ENCODE assay signal across 16 cellular contexts in genomic region chr17:77258638-77259037, GRCh38.
DNase-seq lines count a peak whose midpoint lies in the region; ATAC-seq, FAIRE-seq and TF ChIP-seq lines count a peak whose summit lies in the region.
"Had no signal": no experiment of that assay in that cellular context is flagged by ENCODE, and none has a peak within 500 bp of the region (broad histone marks: within the 10 kb centered on the region; RNA-seq: fewer than 3 reads in every experiment).

No MANE protein-coding gene starts in this region.

- H3K14ac ChIP-seq in neuronal stem cell (ENCODE audit: low read length) = no peak overlapping the region

- H3K4me2 ChIP-seq in K562 (ENCODE audit: insufficient read depth, low read length) (no peak overlapping the region), neuronal stem cell (ENCODE audit: insufficient read depth, low read length, poor library complexity, severe bottlenecking) (no peak overlapping the region)
- H3K4me2 ChIP-seq: BLaER1 treated with 17β-estradiol and CSF1 and Interleukin-3, amounts not matched to agents 10 nM and 100 nM had no signal

- H3K27me3 ChIP-seq in A673 (replicated peaks; ENCODE audit: insufficient read depth, low read depth, low read length, poor library complexity) (no peaks in the 10 kb centered on the region), K562 (ENCODE audit: control insufficient read depth in 2 of 2, insufficient read depth in 2 of 2, low read length in 2 of 2) (peaks cover 26 to 55% of the 10 kb centered on the region in 2 experiments), neuronal stem cell (ENCODE audit: control insufficient read depth in 3 of 3, insufficient read depth in 3 of 3, low read depth in 1 of 3, low read length in 3 of 3) (peaks cover 0 to 4% (median 0%) of the 10 kb centered on the region in 3 experiments), pancreas (no peaks in the 10 kb centered on the region)

- TF ChIP-seq CTCF in A673 (conservative IDR thresholded peaks at IDR 0.05; ENCODE audit: low read depth, low read length) (no peak), K562 (IDR thresholded peaks at IDR 0.05 in 2 of 3, conservative IDR thresholded peaks at IDR 0.05 in 1 of 3; ENCODE audit: insufficient read depth in 2 of 3, low read depth in 1 of 3, low read length in 3 of 3) (peak; percentile 15 to 23 (median 22); a peak in 3 of 6 replicates), pancreas (IDR thresholded peaks at IDR 0.05) (no peak)

- peak; percentile 81 for FAIRE-seq in K562 (lab: Jason Lieb, UNC)
- FAIRE-seq in pancreas (lab: Jason Lieb, UNC) = no peak
- FAIRE-seq: H54 had no signal

- DNase-seq in A673 (ENCODE audit: low spot score) (peak; percentile 35), NCI-H82 (lab: John Stamatoyannopoulos, UW) (peak; percentile 96), K562 (ENCODE audit: extremely low read depth in 1 of 4, low spot score in 3 of 4) (no peak), neuronal stem cell (ENCODE audit: low spot score) (no peak), pancreas (no peak), NCI-H2171 treated with DMSO at 0.1 percent for 48 hours (lab: John Stamatoyannopoulos, UW) (no peak)
- DNase-seq: 8988T; ACHN; CD4-positive, CD25-positive, alpha-beta regulatory T cell; DMS53; GF-D8 had no signal

- no peak overlapping the region for H2BK12ac ChIP-seq in neuronal stem cell (ENCODE audit: low read length)

- H3K27ac ChIP-seq in A673 (ENCODE audit: low read depth, low read length, poor library complexity, severe bottlenecking) = no peak overlapping the region
- H3K27ac ChIP-seq in K562 (ENCODE audit: extremely low read depth, low read depth, low read length) = no peak overlapping the region
- no peak overlapping the region for H3K27ac ChIP-seq in neuronal stem cell (replicated peaks; ENCODE audit: low read length)
- no peak overlapping the region for H3K27ac ChIP-seq in pancreas
- H3K27ac ChIP-seq: BLaER1 treated with 17β-estradiol and CSF1 and Interleukin-3, amounts not matched to agents 10 nM and 100 nM; HL-60 had no signal

- H3K23ac ChIP-seq in neuronal stem cell (ENCODE audit: low read depth, low read length, poor library complexity) = no peak overlapping the region

- no peak overlapping the region for H3K4me3 ChIP-seq in A673 (ENCODE audit: low read depth, low read length, poor library complexity, severe bottlenecking)
- no peak overlapping the region for H3K4me3 ChIP-seq in K562
- H3K4me3 ChIP-seq in neuronal stem cell (ENCODE audit: low read length in 2 of 2) = no peak overlapping the region
- H3K4me3 ChIP-seq in pancreas = no peak overlapping the region
- H3K4me3 ChIP-seq: BLaER1 treated with 17β-estradiol and CSF1 and Interleukin-3, amounts not matched to agents 10 nM and 100 nM had no signal

- CTCF ChIA-PET in A673 (lab: Charles Lee) (no interaction called here), K562 (lab: Yijun Ruan, JAX; ENCODE audit: low intra/inter-chr PET ratio) (no interaction called here)

- intact Hi-C loops in A673 (cut with micrococcal nuclease; ENCODE audit: unreplicated experiment) = no loop called here
- intact Hi-C loops in K562 (cut with micrococcal nuclease) = no loop called here
- intact Hi-C loops in pancreas (cut with DNase I) = no loop called here

- H3K79me1 ChIP-seq in neuronal stem cell (ENCODE audit: low read depth, low read length) = no peaks in the 10 kb centered on the region

- H3K9me1 ChIP-seq in K562 (ENCODE audit: control insufficient read depth, insufficient read depth, low read length) = no peaks in the 10 kb centered on the region

- TF ChIP-seq POLR2A in K562 (conservative IDR thresholded peaks at IDR 0.05) = no peak

- no peak overlapping the region for H3K9ac ChIP-seq in K562 (ENCODE audit: insufficient read depth in 1 of 2, low read depth in 2 of 2, low read length in 2 of 2)
- H3K9ac ChIP-seq in neuronal stem cell (ENCODE audit: low read depth, low read length, poor library complexity) = no peak overlapping the region
- H3K9ac ChIP-seq: BLaER1 treated with 17β-estradiol and CSF1 and Interleukin-3, amounts not matched to agents 10 nM and 100 nM had no signal

- TF ChIP-seq EP300 in K562 (IDR thresholded peaks at IDR 0.05; ENCODE audit: low read length) = no peak

- no peak overlapping the region for H2BK120ac ChIP-seq in neuronal stem cell (ENCODE audit: low read depth, low read length)

- no peaks in the 10 kb centered on the region for H3K9me3 ChIP-seq in A673 (ENCODE audit: low read depth, low read length, poor library complexity, severe bottlenecking)
- H3K9me3 ChIP-seq in K562 (replicated peaks; ENCODE audit: control insufficient read depth, insufficient read depth, low read depth, low read length) = no peaks in the 10 kb centered on the region
- H3K9me3 ChIP-seq in neuronal stem cell (replicated peaks in 1 of 2; ENCODE audit: control insufficient read depth in 2 of 2, insufficient read depth in 1 of 2, low read depth in 1 of 2, low read length in 2 of 2) = no peaks in the 10 kb centered on the region
- H3K9me3 ChIP-seq in pancreas = no peaks in the 10 kb centered on the region
- H3K9me3 ChIP-seq: BLaER1 treated with 17β-estradiol and CSF1 and Interleukin-3, amounts not matched to agents 10 nM and 100 nM had no signal

- H3K18ac ChIP-seq in neuronal stem cell (ENCODE audit: low read length) = peak overlapping the region; percentile 20

- H2AK5ac ChIP-seq in neuronal stem cell (ENCODE audit: low read depth, low read length) = no peak overlapping the region

- POLR2A ChIA-PET in A673 (lab: Charles Lee; ENCODE audit: low non-redundant PET) (no interaction called here), K562 (lab: Yijun Ruan, JAX) (interaction anchor here (1.0 kb wide), 1 partner anchor 10 kb away, joined by 3 read pairs; no protein-coding TSS in a partner anchor)

- H3K4ac ChIP-seq in neuronal stem cell (ENCODE audit: low read length) = no peak overlapping the region

- no peaks in the 10 kb centered on the region for H3K79me2 ChIP-seq in K562 (ENCODE audit: control insufficient read depth, insufficient read depth, low read length)

- ATAC-seq in K562 (peak; percentile 69), pancreas (no peak), GM18520 (IDR thresholded peaks at IDR 0.05; ENCODE audit: unreplicated experiment) (no peak)
- ATAC-seq: HCT116 had no signal

- H3K4me1 ChIP-seq in A673 (ENCODE audit: insufficient read depth, low read length, poor library complexity, severe bottlenecking) (no peaks in the 10 kb centered on the region), K562 (replicated peaks in 1 of 2; ENCODE audit: control insufficient read depth in 2 of 2, insufficient read depth in 2 of 2, low read length in 2 of 2) (peaks cover 0 to 16% of the 10 kb centered on the region in 2 experiments; a peak in 2 of 5 replicates), neuronal stem cell (ENCODE audit: control insufficient read depth in 2 of 2, insufficient read depth in 1 of 2, low read depth in 1 of 2, low read length in 2 of 2) (peaks cover 11 to 14% of the 10 kb centered on the region in 2 donors), pancreas (no peaks in the 10 kb centered on the region)

- peak in 1 of 2 experiments; percentile 22; a peak in 1 of 4 replicates for TF ChIP-seq RAD21 in K562 (CRISPR knock-in tag; conservative IDR thresholded peaks at IDR 0.05 in 1 of 2, IDR thresholded peaks at IDR 0.05 in 1 of 2)

- in situ Hi-C loops in K562 (cut with MboI) = loop anchor here (10.0 kb wide), 1 partner anchor 254 kb away; no protein-coding TSS in a partner anchor

- peak overlapping the region; percentile 68; the same call in 1 of the 2 replicates for H2AFZ ChIP-seq in K562 (ENCODE audit: low read depth, low read length)
- no peak overlapping the region for H2AFZ ChIP-seq in neuronal stem cell (ENCODE audit: low read length)

- 14% methylated on average over 12 of the region's 12 CpGs for WGBS in K562 (ENCODE audit: insufficient coverage, low coverage, missing lambda C conversion rate)
- no CpG with 5 or more reads among the region's 12 CpGs for WGBS in neuronal stem cell (ENCODE audit: extremely low coverage in 2 of 2, insufficient read length in 2 of 2, insufficient replicate concordance in 1 of 2), 2 donors
- 70 to 80% methylated on average over 12 of the region's 12 CpGs for whole genome bisulfite sequencing in pancreas, 2 donors

- no peak overlapping the region for H2BK15ac ChIP-seq in neuronal stem cell (ENCODE audit: low read length)

- no peak overlapping the region for H4K91ac ChIP-seq in neuronal stem cell (ENCODE audit: low read depth, low read length, poor library complexity)

- no peak overlapping the region for H4K8ac ChIP-seq in neuronal stem cell (ENCODE audit: low read depth, low read length)

- BruUV-seq in A673 (replicated peaks; lab: Mats Ljungman, UMichigan) (no TSS peak), K562 (replicated peaks; lab: Mats Ljungman, UMichigan) (no TSS peak)

- H4K20me1 ChIP-seq in K562 (replicated peaks; ENCODE audit: control insufficient read depth, insufficient read depth, low read length) = no peaks in the 10 kb centered on the region
- H4K20me1 ChIP-seq: BLaER1 treated with 17β-estradiol and CSF1 and Interleukin-3, amounts not matched to agents 10 nM and 100 nM had no signal

- no peaks in the 10 kb centered on the region for H3K36me3 ChIP-seq in A673 (ENCODE audit: insufficient read depth, low read length, poor library complexity, severe bottlenecking)
- no peaks in the 10 kb centered on the region for H3K36me3 ChIP-seq in K562 (ENCODE audit: control insufficient read depth, insufficient read depth, low read length)
- no peaks in the 10 kb centered on the region for H3K36me3 ChIP-seq in neuronal stem cell (replicated peaks in 1 of 2; ENCODE audit: control insufficient read depth in 2 of 2, insufficient read depth in 2 of 2, low read length in 2 of 2)
- H3K36me3 ChIP-seq in pancreas = no peaks in the 10 kb centered on the region
- H3K36me3 ChIP-seq: BLaER1 treated with 17β-estradiol and CSF1 and Interleukin-3, amounts not matched to agents 10 nM and 100 nM had no signal

- peak overlapping the region; percentile 19 for H2BK5ac ChIP-seq in neuronal stem cell (ENCODE audit: low read length)

TF ChIP-seq in K562, 482 proteins besides CTCF, POLR2A, EP300 and RAD21 (continues in another document):
- TF ChIP-seq PATZ1 (CRISPR knock-in tag; IDR thresholded peaks at IDR 0.05; ENCODE audit: borderline replicate concordance) (no peak), ZNF507 (tag; conservative IDR thresholded peaks at IDR 0.05) (no peak)

Comparison
In these comparisons a context has a peak if more than half of its experiments do, and no peak if none do; other contexts are left out.
1. DNase-seq: peak in A673 (single experiment) and NCI-H82 (single experiment); none in K562 (0 of 4), neuronal stem cell (single experiment), pancreas (0 of 6) and NCI-H2171 treated with DMSO at 0.1 percent for 48 hours (single experiment).
2. CTCF ChIP-seq: peak in K562 (3 of 3); none in A673 (single experiment) and pancreas (0 of 4).